In the genomic region with DNA sequence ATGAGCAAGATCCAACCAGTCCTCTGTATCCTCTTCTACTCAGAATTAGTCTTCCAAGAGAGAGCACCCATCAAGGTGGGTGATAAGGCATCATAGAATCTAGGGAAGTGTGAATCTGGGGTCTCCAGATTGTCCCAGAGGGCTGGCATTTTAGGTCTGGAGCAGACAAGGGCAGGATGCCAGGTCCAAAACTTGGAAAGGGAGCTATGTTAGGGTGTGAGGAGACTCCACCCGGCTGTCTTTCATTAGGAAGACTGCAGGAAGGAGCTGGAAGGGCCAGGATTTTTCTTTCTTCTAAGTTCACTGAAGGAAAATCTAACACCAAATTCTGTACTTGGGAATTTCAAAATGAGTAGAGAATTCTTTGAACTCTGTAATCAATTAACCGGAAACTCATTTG, we compare ENCODE assay signal across 1 cellular context.
TF ChIP-seq lines count a peak whose summit lies in the region.

No MANE protein-coding gene starts in this region.

TF ChIP-seq in SK-N-SH, 30 proteins besides CTCF, POLR2A, EP300 and RAD21:
- TF ChIP-seq, protein P1, sequence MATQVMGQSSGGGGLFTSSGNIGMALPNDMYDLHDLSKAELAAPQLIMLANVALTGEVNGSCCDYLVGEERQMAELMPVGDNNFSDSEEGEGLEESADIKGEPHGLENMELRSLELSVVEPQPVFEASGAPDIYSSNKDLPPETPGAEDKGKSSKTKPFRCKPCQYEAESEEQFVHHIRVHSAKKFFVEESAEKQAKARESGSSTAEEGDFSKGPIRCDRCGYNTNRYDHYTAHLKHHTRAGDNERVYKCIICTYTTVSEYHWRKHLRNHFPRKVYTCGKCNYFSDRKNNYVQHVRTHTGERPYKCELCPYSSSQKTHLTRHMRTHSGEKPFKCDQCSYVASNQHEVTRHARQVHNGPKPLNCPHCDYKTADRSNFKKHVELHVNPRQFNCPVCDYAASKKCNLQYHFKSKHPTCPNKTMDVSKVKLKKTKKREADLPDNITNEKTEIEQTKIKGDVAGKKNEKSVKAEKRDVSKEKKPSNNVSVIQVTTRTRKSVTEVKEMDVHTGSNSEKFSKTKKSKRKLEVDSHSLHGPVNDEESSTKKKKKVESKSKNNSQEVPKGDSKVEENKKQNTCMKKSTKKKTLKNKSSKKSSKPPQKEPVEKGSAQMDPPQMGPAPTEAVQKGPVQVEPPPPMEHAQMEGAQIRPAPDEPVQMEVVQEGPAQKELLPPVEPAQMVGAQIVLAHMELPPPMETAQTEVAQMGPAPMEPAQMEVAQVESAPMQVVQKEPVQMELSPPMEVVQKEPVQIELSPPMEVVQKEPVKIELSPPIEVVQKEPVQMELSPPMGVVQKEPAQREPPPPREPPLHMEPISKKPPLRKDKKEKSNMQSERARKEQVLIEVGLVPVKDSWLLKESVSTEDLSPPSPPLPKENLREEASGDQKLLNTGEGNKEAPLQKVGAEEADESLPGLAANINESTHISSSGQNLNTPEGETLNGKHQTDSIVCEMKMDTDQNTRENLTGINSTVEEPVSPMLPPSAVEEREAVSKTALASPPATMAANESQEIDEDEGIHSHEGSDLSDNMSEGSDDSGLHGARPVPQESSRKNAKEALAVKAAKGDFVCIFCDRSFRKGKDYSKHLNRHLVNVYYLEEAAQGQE (IDR thresholded peaks at IDR 0.05; ENCODE audit: low read depth, low read length), result no peak
- TF ChIP-seq, protein P2, sequence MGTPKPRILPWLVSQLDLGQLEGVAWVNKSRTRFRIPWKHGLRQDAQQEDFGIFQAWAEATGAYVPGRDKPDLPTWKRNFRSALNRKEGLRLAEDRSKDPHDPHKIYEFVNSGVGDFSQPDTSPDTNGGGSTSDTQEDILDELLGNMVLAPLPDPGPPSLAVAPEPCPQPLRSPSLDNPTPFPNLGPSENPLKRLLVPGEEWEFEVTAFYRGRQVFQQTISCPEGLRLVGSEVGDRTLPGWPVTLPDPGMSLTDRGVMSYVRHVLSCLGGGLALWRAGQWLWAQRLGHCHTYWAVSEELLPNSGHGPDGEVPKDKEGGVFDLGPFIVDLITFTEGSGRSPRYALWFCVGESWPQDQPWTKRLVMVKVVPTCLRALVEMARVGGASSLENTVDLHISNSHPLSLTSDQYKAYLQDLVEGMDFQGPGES (IDR thresholded peaks at IDR 0.05; ENCODE audit: low read depth, low read length), result no peak
- TF ChIP-seq TCF12 (IDR thresholded peaks at IDR 0.05) (0 out of 2 replicates have a peak, but pooled peaks have one; percentile 8), POLR2AphosphoS5 (IDR thresholded peaks at IDR 0.05; ENCODE audit: low read depth, low read length) (no peak), FOSL2 (IDR thresholded peaks at IDR 0.05; ENCODE audit: borderline replicate concordance, low read depth) (no peak)
- TF ChIP-seq, protein P3, sequence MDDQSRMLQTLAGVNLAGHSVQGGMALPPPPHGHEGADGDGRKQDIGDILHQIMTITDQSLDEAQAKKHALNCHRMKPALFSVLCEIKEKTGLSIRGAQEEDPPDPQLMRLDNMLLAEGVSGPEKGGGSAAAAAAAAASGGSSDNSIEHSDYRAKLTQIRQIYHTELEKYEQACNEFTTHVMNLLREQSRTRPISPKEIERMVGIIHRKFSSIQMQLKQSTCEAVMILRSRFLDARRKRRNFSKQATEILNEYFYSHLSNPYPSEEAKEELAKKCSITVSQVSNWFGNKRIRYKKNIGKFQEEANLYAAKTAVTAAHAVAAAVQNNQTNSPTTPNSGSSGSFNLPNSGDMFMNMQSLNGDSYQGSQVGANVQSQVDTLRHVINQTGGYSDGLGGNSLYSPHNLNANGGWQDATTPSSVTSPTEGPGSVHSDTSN (IDR thresholded peaks at IDR 0.05), result no peak
